10 cellular contexts compared by ENCODE assay signal in the genomic region with DNA sequence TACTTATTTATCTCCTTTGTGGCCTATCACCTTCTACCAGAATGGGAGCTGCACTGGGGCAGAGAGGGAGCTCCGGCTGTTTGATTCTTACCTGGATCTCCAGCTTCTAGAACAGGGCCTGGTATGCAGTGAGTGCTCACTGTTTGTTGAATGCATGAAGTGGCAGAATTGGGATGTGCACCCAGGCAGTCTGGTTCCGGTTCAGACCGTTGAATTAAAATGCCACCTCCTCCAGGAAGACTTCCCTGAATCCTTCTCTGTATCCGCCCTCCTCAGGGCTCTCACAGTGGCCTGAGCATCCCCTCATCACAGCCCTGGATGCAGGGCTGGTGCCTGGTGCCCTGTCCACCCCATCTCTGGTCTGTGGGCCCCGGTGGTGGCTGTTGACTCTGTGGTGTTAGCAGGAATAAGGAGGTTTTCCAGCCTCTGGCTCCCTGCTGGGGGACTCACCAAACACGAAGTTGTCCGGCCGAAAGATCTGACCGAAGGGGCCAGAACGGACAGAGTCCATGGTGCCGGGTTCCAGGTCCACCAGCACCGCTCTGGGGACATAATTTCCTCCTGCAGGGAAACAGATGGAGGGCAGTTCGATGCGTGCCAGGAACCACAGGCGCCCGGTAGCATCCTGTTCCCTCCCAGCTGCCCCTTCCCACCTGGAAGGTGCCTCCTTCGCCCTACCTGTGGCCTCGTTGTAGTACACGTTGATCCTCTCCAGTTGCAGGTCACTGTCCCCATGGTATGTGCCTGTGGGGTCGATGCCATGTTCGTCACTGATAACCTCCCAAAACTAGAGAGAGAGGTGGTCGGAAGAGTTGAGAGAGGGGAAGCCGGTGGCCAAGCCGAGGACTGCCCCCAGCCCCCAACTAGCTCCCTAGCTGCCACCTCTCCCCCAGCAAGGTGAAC. TPM values are rescaled to one million over a fixed set of nuclear protein-coding genes. Genes with fewer than 3 reads are reported as not detected.
DNase-seq lines count a peak whose midpoint lies in the region; FAIRE-seq and TF ChIP-seq lines count a peak whose summit lies in the region.
"Had no signal": no experiment of that assay in that cellular context is flagged by ENCODE, and none has a peak within 500 bp of the region (broad histone marks: within the 10 kb centered on the region; RNA-seq: fewer than 3 reads in every experiment).

No MANE protein-coding gene starts in this region.

- WGBS in small intestine, 3 donors = 57 to 69% (median 64%) methylated on average over 24 of the region's 24 CpGs

- H3K27ac Mint-ChIP-seq in Caco-2 (ENCODE audit: unreplicated experiment) = no peak overlapping the region
- H3K27ac Mint-ChIP-seq in neural progenitor cell = peak overlapping the region; percentile 28

- H3K27me3 Mint-ChIP-seq in Caco-2 (ENCODE audit: insufficient read depth, unreplicated experiment) (no peaks in the 10 kb centered on the region), neural progenitor cell (ENCODE audit: insufficient read depth, low read depth) (peaks cover 34% of the 10 kb centered on the region)

- H3K4me1 Mint-ChIP-seq in Caco-2 (ENCODE audit: low read depth, unreplicated experiment) (no peaks in the 10 kb centered on the region), neural progenitor cell (peaks cover 5% of the 10 kb centered on the region)

- no peak for FAIRE-seq in small intestine (lab: Jason Lieb, UNC)

- peak overlapping the region; percentile 86; the same call in 1 of the 2 replicates for H2AFZ ChIP-seq in KMS-11 (ENCODE audit: low read depth)
- H2AFZ ChIP-seq in neural progenitor cell (replicated peaks) = peak overlapping the region; percentile 92

- H3K36me3 Mint-ChIP-seq in Caco-2 (ENCODE audit: insufficient read depth, unreplicated experiment) = no peaks in the 10 kb centered on the region
- no peaks in the 10 kb centered on the region for H3K36me3 Mint-ChIP-seq in neural progenitor cell

- H3K9me3 Mint-ChIP-seq in Caco-2 (ENCODE audit: unreplicated experiment) (no peaks in the 10 kb centered on the region), neural progenitor cell (peaks cover 2% of the 10 kb centered on the region)

- peak overlapping the region; percentile 59; the same call in 1 of the 2 replicates for H3K9ac ChIP-seq in KMS-11
- no peak overlapping the region for H3K9ac ChIP-seq in neural progenitor cell

- POLR2A ChIA-PET in Caco-2 (lab: Charles Lee) = no interaction called here

- H3K4me1 ChIP-seq in Caco-2 (peaks cover 8% of the 10 kb centered on the region), KMS-11 (ENCODE audit: low read depth, poor library complexity, severe bottlenecking) (peaks cover 18% of the 10 kb centered on the region), neural progenitor cell (peaks cover 7% of the 10 kb centered on the region), small intestine (ENCODE audit: control insufficient read depth in 2 of 2, insufficient read depth in 1 of 2, low read depth in 1 of 2, low read length in 1 of 2) (no peaks in the 10 kb centered on the region)

- BruUV-seq in Caco-2 (replicated peaks; lab: Mats Ljungman, UMichigan) = no TSS peak

- H4K20me1 ChIP-seq in KMS-11 (ENCODE audit: insufficient read depth) (no peaks in the 10 kb centered on the region), neural progenitor cell (ENCODE audit: low read depth) (no peaks in the 10 kb centered on the region)

- H3F3A ChIP-seq in neural progenitor cell (ENCODE audit: low read depth) = no peaks in the 10 kb centered on the region

- CTCF ChIA-PET in Caco-2 (lab: Charles Lee) = interaction anchor here (0.6 kb wide), 1 partner anchor 20 kb away, joined by 3 read pairs; no protein-coding TSS in a partner anchor

- H3K36me3 ChIP-seq in Caco-2 (ENCODE audit: control insufficient read depth, insufficient read depth, low read length) (no peaks in the 10 kb centered on the region), KMS-11 (ENCODE audit: insufficient read depth) (no peaks in the 10 kb centered on the region), neural progenitor cell (no peaks in the 10 kb centered on the region), small intestine (ENCODE audit: control insufficient read depth in 2 of 2, insufficient read depth in 2 of 2, low read length in 2 of 2) (no peaks in the 10 kb centered on the region)

- no peaks in the 10 kb centered on the region for H3K79me2 ChIP-seq in KMS-11 (ENCODE audit: insufficient read depth, low read depth)
- no peaks in the 10 kb centered on the region for H3K79me2 ChIP-seq in neural progenitor cell (ENCODE audit: low read depth)

- intact Hi-C loops in Caco-2 (cut with micrococcal nuclease; ENCODE audit: unreplicated experiment) = no loop called here

- no peaks in the 10 kb centered on the region for H3K27me3 ChIP-seq in Caco-2 (replicated peaks; ENCODE audit: control insufficient read depth, insufficient read depth, low read length)
- H3K27me3 ChIP-seq in KMS-11 (ENCODE audit: insufficient read depth, low read depth) = no peaks in the 10 kb centered on the region
- H3K27me3 ChIP-seq in neural progenitor cell = peaks cover 27% of the 10 kb centered on the region
- peaks cover 2 to 12% of the 10 kb centered on the region in 2 donors for H3K27me3 ChIP-seq in small intestine (ENCODE audit: control insufficient read depth in 2 of 2, insufficient read depth in 2 of 2, low read length in 2 of 2)

- H3K4me3 ChIP-seq in Caco-2 (ENCODE audit: low read depth, low read length) (peak overlapping the region; percentile 51), KMS-11 (IDR thresholded peaks at IDR 0.05; ENCODE audit: insufficient read depth, low read depth, low read length) (no peak overlapping the region), neural progenitor cell (peak overlapping the region; percentile 95), small intestine (ENCODE audit: low read depth in 1 of 2, low read length in 2 of 2) (no peak overlapping the region)

- TF ChIP-seq CTCF in Caco-2 (IDR thresholded peaks at IDR 0.05; ENCODE audit: insufficient read depth in 1 of 2, low read depth in 1 of 2, low read length in 1 of 2, severe bottlenecking in 1 of 2, unreplicated experiment in 1 of 2) (no peak), KMS-11 (conservative IDR thresholded peaks at IDR 0.05; ENCODE audit: low read depth, low read length) (no peak), neural progenitor cell (IDR thresholded peaks at IDR 0.05) (no peak)

- no peak overlapping the region for H3K27ac ChIP-seq in KMS-11
- H3K27ac ChIP-seq in cingulate gyrus (ENCODE audit: low read depth, low read length) = peak overlapping the region; percentile 98
- no peak overlapping the region for H3K27ac ChIP-seq in neural progenitor cell
- H3K27ac ChIP-seq in small intestine (ENCODE audit: low read depth in 1 of 2, low read length in 1 of 2) = no peak overlapping the region

- H3K4me3 Mint-ChIP-seq in Caco-2 (ENCODE audit: unreplicated experiment) = peak overlapping the region; percentile 68
- H3K4me3 Mint-ChIP-seq in neural progenitor cell = peak overlapping the region; percentile 82

- H3K9me3 ChIP-seq in Caco-2 (no peaks in the 10 kb centered on the region), neural progenitor cell (ENCODE audit: low read depth) (no peaks in the 10 kb centered on the region), small intestine (ENCODE audit: control insufficient read depth, low read depth) (no peaks in the 10 kb centered on the region)

- H3K4me2 ChIP-seq in KMS-11 = peak overlapping the region; percentile 62; the same call in 1 of the 2 replicates
- peak overlapping the region; percentile 99 for H3K4me2 ChIP-seq in neural progenitor cell

- DNase-seq in Caco-2 = no peak
- no peak for DNase-seq in neural progenitor cell (ENCODE audit: low spot score)
- no peak for DNase-seq in superior temporal gyrus (ENCODE audit: extremely low spot score)
- no peak for DNase-seq in NCI-H69 (lab: John Stamatoyannopoulos, UW)
- no peak for DNase-seq in COR-L47 (lab: John Stamatoyannopoulos, UW)
- DNase-seq in small intestine = no peak
- DNase-seq: GDM1 had no signal

RNA-seq across cellular contexts. Expression of gene TUBB4A, which starts 1.0 kb away (rescaled TPM):
- total RNA-seq in Caco-2 (2022) (3.8 and 6.0 TPM in 2 replicates), neural progenitor cell (ENCODE audit: low replicate concordance) (2.4 and 7.3 TPM in 2 replicates)
- 1 to 10 TPM in 2 of 3 donors, not detected in 1; 1.1 to 5.8 TPM for polyA plus RNA-seq in small intestine
- total RNA-seq: LHCN-M2 had no signal

RNA-seq across cellular contexts. Expression of gene DENND1C, which starts 19.5 kb away (rescaled TPM):
- total RNA-seq in Caco-2 (2022) = 3.5 and 4.4 TPM in 2 replicates
- total RNA-seq in neural progenitor cell (ENCODE audit: low replicate concordance) = 0.19 TPM in 1 of 2 replicates, not detected in the other
- 10 to 100 TPM in 1 of 3 donors, 1 to 10 TPM in 2; 4.0 to 11.2 (median 8.1) TPM for polyA plus RNA-seq in small intestine
- total RNA-seq: LHCN-M2 had no signal

RNA-seq across cellular contexts. Expression of gene TNFSF9, which starts 29.7 kb away (rescaled TPM):
- total RNA-seq in Caco-2 (2022) (0.77 and 1.3 TPM in 2 replicates), neural progenitor cell (ENCODE audit: low replicate concordance) (0.28 and 1.7 TPM in 2 replicates)
- polyA plus RNA-seq in small intestine = under 1 TPM in 1 of 3 donors, not detected in 2; 0.37 TPM

RNA-seq across cellular contexts. Expression of gene CRB3, which starts 37.0 kb away (rescaled TPM):
- total RNA-seq in Caco-2 (2022) = 53.9 and 54.5 TPM in 2 replicates
- 1.2 and 1.3 TPM in 2 replicates for total RNA-seq in neural progenitor cell (ENCODE audit: low replicate concordance)
- polyA plus RNA-seq in small intestine = 100 to 1,000 TPM in 2 of 3 donors, 10 to 100 TPM in 1; 75.7 to 120 (median 114) TPM
- total RNA-seq: LHCN-M2 had no signal

RNA-seq across cellular contexts. Expression of gene SLC25A23, which starts 41.5 kb away (rescaled TPM):
- 70.5 and 73.5 TPM in 2 replicates for total RNA-seq in Caco-2 (2022)
- 16.0 and 57.2 TPM in 2 replicates for total RNA-seq in neural progenitor cell (ENCODE audit: low replicate concordance)
- 10 to 100 TPM; 24.1 to 87.0 (median 72.1) TPM for polyA plus RNA-seq in small intestine

Comparison
In these comparisons a context has a peak if more than half of its experiments do, and no peak if none do; other contexts are left out.
1. H3K4me3 ChIP-seq: peak in Caco-2 (single experiment) and neural progenitor cell (single experiment); none in KMS-11 (single experiment) and small intestine (0 of 2).